In the genomic region with DNA sequence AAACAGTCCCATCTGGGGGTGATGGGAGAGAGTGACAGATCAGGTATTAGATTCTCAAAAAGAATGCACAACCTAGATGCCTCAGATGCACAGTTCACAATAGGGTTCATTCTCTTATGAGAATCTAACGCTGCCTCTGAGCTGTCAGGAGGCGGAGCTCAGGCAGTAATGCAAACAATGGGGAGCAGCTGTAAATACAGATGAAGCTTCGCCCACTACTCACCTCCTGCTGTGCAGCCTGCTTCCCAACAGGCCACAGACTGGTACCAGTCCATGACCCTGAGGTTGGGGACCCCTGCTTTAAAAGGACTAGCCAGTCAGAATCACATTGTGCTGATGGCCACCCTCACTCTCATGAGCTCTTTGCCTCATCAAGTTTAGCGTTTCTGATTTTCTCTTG, we compare ENCODE assay signal across 1 cellular context.
TF ChIP-seq lines count a peak whose summit lies in the region.

No MANE protein-coding gene starts in this region.

TF ChIP-seq in IMR-90, 13 proteins besides CTCF, POLR2A, EP300 and RAD21 (continued from another document):
- TF ChIP-seq, protein P1, sequence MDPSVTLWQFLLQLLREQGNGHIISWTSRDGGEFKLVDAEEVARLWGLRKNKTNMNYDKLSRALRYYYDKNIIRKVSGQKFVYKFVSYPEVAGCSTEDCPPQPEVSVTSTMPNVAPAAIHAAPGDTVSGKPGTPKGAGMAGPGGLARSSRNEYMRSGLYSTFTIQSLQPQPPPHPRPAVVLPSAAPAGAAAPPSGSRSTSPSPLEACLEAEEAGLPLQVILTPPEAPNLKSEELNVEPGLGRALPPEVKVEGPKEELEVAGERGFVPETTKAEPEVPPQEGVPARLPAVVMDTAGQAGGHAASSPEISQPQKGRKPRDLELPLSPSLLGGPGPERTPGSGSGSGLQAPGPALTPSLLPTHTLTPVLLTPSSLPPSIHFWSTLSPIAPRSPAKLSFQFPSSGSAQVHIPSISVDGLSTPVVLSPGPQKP (IDR thresholded peaks at IDR 0.05; ENCODE audit: borderline replicate concordance, low read depth, low read length): no peak
TF ChIP-seq in IMR-90: peak in this region for 0.
